In the genomic region with DNA sequence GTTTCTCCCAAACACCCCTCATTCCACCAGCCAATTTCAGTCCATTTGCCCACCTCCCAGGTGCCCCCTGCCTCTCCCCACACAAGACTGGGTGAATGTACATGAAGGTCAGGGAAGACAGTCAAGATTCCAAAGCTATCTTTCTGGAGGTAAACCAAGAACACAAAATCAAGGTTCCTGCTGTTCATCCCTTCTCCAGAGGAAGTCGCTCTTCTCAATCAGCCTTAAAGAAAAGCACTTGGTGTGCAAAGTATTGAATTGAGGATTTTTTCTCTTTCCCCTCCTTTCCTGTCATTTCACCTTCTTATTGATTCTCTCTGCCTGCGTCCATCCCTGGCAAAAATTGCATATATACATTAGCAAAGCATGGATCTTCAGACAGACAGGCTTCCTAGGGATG, we compare ENCODE assay signal across 21 cellular contexts. TPM values are rescaled to one million over a fixed set of nuclear protein-coding genes. Genes with fewer than 3 reads are reported as not detected.
DNase-seq lines count a peak whose midpoint lies in the region; ATAC-seq and TF ChIP-seq lines count a peak whose summit lies in the region.
"Had no signal": no experiment of that assay in that cellular context is flagged by ENCODE, and none has a peak within 500 bp of the region (broad histone marks: within the 10 kb centered on the region; RNA-seq: fewer than 3 reads in every experiment).

No MANE protein-coding gene starts in this region.

- RAD21 ChIA-PET in HCT116 (lab: Charles Lee; ENCODE audit: low non-redundant PET in 1 of 2, low total read pairs in 2 of 2, uncharacterized antibody in 2 of 2, unreplicated experiment in 2 of 2) = no interaction called here

- intact Hi-C loops in HCT116 (cut with micrococcal nuclease) = no loop called here

- peaks cover 53% of the 10 kb centered on the region for H3K27me3 Mint-ChIP-seq in brain

- H3K9me3 Mint-ChIP-seq in brain = peaks cover 0 to 2% (median 0%) of the 10 kb centered on the region in 5 experiments
- H3K9me3 Mint-ChIP-seq: T-cell had no signal

- POLR2A ChIA-PET in HCT116 (lab: Charles Lee) = no interaction called here

- H3K27ac ChIP-seq in HCT116 (ENCODE audit: low read depth, low read length) = no peak overlapping the region
- H3K27ac ChIP-seq: BLaER1 treated with 17β-estradiol and CSF1 and Interleukin-3, amounts not matched to agents 10 nM and 100 nM; PC-9; SJSA1 had no signal

- H3K36me3 ChIP-seq in HCT116 (ENCODE audit: control insufficient read depth in 1 of 2, insufficient read depth in 2 of 2, low read length in 2 of 2) (no peaks in the 10 kb centered on the region), H7 (replicated peaks; ENCODE audit: control insufficient read depth, insufficient read depth, low read length) (no peaks in the 10 kb centered on the region)
- H3K36me3 ChIP-seq: BLaER1 treated with 17β-estradiol and CSF1 and Interleukin-3, amounts not matched to agents 10 nM and 100 nM; SJSA1 had no signal

- H4K20me1 ChIP-seq in HCT116 (ENCODE audit: insufficient read depth) = no peaks in the 10 kb centered on the region
- H4K20me1 ChIP-seq: BLaER1 treated with 17β-estradiol and CSF1 and Interleukin-3, amounts not matched to agents 10 nM and 100 nM had no signal

- no peak overlapping the region for H3K4me3 ChIP-seq in HCT116 (replicated peaks in 1 of 2; ENCODE audit: low read depth in 1 of 2, low read length in 2 of 2)
- H3K4me3 ChIP-seq in H7 (ENCODE audit: insufficient read depth, low read depth, low read length) = no peak overlapping the region
- H3K4me3 ChIP-seq: BLaER1 treated with 17β-estradiol and CSF1 and Interleukin-3, amounts not matched to agents 10 nM and 100 nM; GM12878; PC-9; SJSA1 had no signal

- DNase-seq in SKM-1 treated with dmso at 0.1 percent for 144 hours (lab: John Stamatoyannopoulos, UW; ENCODE audit: unreplicated experiment) = peak; percentile 20
- no peak for DNase-seq in SKM-1 (lab: John Stamatoyannopoulos, UW; ENCODE audit: unreplicated experiment)
- no peak for DNase-seq in HCT116 (ENCODE audit: low read depth, low spot score)
- DNase-seq in NCI-H2227 (lab: John Stamatoyannopoulos, UW; ENCODE audit: unreplicated experiment) = no peak
- no peak for DNase-seq in activated gamma-delta T cell treated with Interleukin-2 at 50 U/mL for 16 hours
- no peak for DNase-seq in activated T-cell treated with anti-CD3 and anti-CD28 coated beads for 4 hours
- DNase-seq in H7 = no peak
- DNase-seq: GOT3, HFFc6, KBM-7, NCI-H1436, NCI-H1930, NCI-H345, NCI-H524 treated with DMSO at 0.1 percent for 48 hours, PC-9, T-cell had no signal

- H3K9ac ChIP-seq in HCT116 (ENCODE audit: low read length) = no peak overlapping the region
- H3K9ac ChIP-seq: BLaER1 treated with 17β-estradiol and CSF1 and Interleukin-3, amounts not matched to agents 10 nM and 100 nM had no signal

- TF ChIP-seq CTCF in HCT116 (IDR thresholded peaks at IDR 0.05 in 2 of 3, conservative IDR thresholded peaks at IDR 0.05 in 1 of 3; ENCODE audit: borderline replicate concordance in 1 of 3, insufficient read depth in 1 of 3, low read depth in 2 of 3, low read length in 2 of 3) = 0 out of 6 replicates have a peak, but pooled peaks of 2 of the 3 experiments have one; percentile 9 to 27
- no peak for TF ChIP-seq CTCF in brain (conservative IDR thresholded peaks at IDR 0.05)

- CTCF ChIA-PET in HCT116 (lab: Charles Lee) = interaction anchor here (1.3 to 1.4 kb wide), 2 partner anchors 9 to 35 kb away, joined by 3 to 4 read pairs; no protein-coding TSS in a partner anchor

- no peak overlapping the region for H3K4me2 ChIP-seq in HCT116 (ENCODE audit: low read length)
- H3K4me2 ChIP-seq: PC-9 had no signal

- no peaks in the 10 kb centered on the region for H3K9me3 ChIP-seq in HCT116 (ENCODE audit: control insufficient read depth in 1 of 2, insufficient read depth in 1 of 2, low read depth in 1 of 2, low read length in 2 of 2)
- H3K9me3 ChIP-seq: SJSA1 had no signal

- ATAC-seq in HCT116 = no peak
- ATAC-seq: GM12878, HepG2, T-cell had no signal

- H3K79me2 ChIP-seq in HCT116 (ENCODE audit: insufficient read depth, low read length) = no peaks in the 10 kb centered on the region

- H3K4me3 Mint-ChIP-seq in brain = peak overlapping the region in 4 of 5 experiments; percentile 91 to 96 (median 94)
- H3K4me3 Mint-ChIP-seq: HFFc6, T-cell had no signal

- H3K4me1 Mint-ChIP-seq in brain = peaks cover 79% of the 10 kb centered on the region

- H2AFZ ChIP-seq in HCT116 (ENCODE audit: low read depth, low read length, poor library complexity, severe bottlenecking) = no peak overlapping the region
- H2AFZ ChIP-seq: PC-9 had no signal

- no peak for TF ChIP-seq RAD21 in HCT116 (IDR thresholded peaks at IDR 0.05; ENCODE audit: low read depth)

- no peak for TF ChIP-seq POLR2A in HCT116 (IDR thresholded peaks at IDR 0.05; ENCODE audit: borderline replicate concordance, extremely low read depth, insufficient read depth, insufficient read length)

- no TSS peak for BruUV-seq in HCT116 (replicated peaks; lab: Mats Ljungman, UMichigan)

- H3K9me2 ChIP-seq in HCT116 (ENCODE audit: insufficient read depth) = no peaks in the 10 kb centered on the region

- H3K27me3 ChIP-seq in HCT116 (ENCODE audit: insufficient read depth, low read length) (peaks cover 5% of the 10 kb centered on the region; the same call in 1 of the 2 replicates), H7 (ENCODE audit: control insufficient read depth, insufficient read depth, low read length) (peaks cover 41% of the 10 kb centered on the region)

- peak overlapping the region in 2 of 5 experiments; percentile 1 to 33 for H3K27ac Mint-ChIP-seq in brain
- H3K27ac Mint-ChIP-seq: HFFc6, T-cell had no signal

- H3K36me3 Mint-ChIP-seq in brain = peaks cover 21% of the 10 kb centered on the region
- H3K36me3 Mint-ChIP-seq: T-cell had no signal

- H3K4me1 ChIP-seq in HCT116 (ENCODE audit: control insufficient read depth in 1 of 2, insufficient read depth in 2 of 2, low read length in 2 of 2) = peaks cover 0 to 12% of the 10 kb centered on the region in 2 experiments; a peak in 1 of 4 replicates
- H3K4me1 ChIP-seq: SJSA1 had no signal

TF ChIP-seq in HCT116, 20 proteins besides CTCF, POLR2A, EP300 and RAD21:
- no peak for TF ChIP-seq CEBPB (IDR thresholded peaks at IDR 0.05; ENCODE audit: low read depth)
- TF ChIP-seq JUND (IDR thresholded peaks at IDR 0.05) = no peak
- TF ChIP-seq CBX3 (IDR thresholded peaks at IDR 0.05; ENCODE audit: low read depth) = no peak
- no peak for TF ChIP-seq ZNF274 (IDR thresholded peaks at IDR 0.05; ENCODE audit: low read depth, low read length)

RNA-seq across cellular contexts. Expression of gene GRIN2B, which starts 4.5 kb away (rescaled TPM):
- 14.2 TPM for total RNA-seq in HCT116 (2021; ENCODE audit: unreplicated experiment)
- 2.4 and 2.6 TPM in 2 replicates for polyA plus RNA-seq in HCT116 (2012)
- polyA plus RNA-seq in brain (ENCODE audit: insufficient read depth, low read depth, low replicate concordance) = 0.61 TPM
- 0.10 and 1.00 TPM in 2 replicates for total RNA-seq in H7 (2014; rRNA removed; shearing (Covaris generic))
- total RNA-seq: GM12878, HFFc6, PC-9, SJSA1, T-cell had no signal

Comparison
In these comparisons a context has a peak if more than half of its experiments do, and no peak if none do; other contexts are left out.
1. CTCF ChIP-seq: peak in HCT116 (2 of 3); none in brain (0 of 2).